Comparison of ENCODE assay signal across 9 cellular contexts in genomic region chr4:84966382-84967291, GRCh38. TPM values are rescaled to one million over a fixed set of nuclear protein-coding genes. Genes with fewer than 3 reads are reported as not detected.
DNase-seq lines count a peak whose midpoint lies in the region; ATAC-seq, FAIRE-seq and TF ChIP-seq lines count a peak whose summit lies in the region.
"Had no signal": no experiment of that assay in that cellular context is flagged by ENCODE, and none has a peak within 500 bp of the region (broad histone marks: within the 10 kb centered on the region; RNA-seq: fewer than 3 reads in every experiment).

TSS of gene WDFY3 (minus strand) at chr4:84966690. CDS start at chr4:84860591, 106,099 bp downstream.

- H3K23me2 ChIP-seq in H9 (ENCODE audit: insufficient read length, low read depth, low read length, poor library complexity, severe bottlenecking): peaks cover 12% of the 10 kb centered on the region

- no peaks in the 10 kb centered on the region for H3K79me1 ChIP-seq in H9 (ENCODE audit: insufficient read depth, low read depth, low read length, poor library complexity, severe bottlenecking)

- H3K27ac ChIP-seq in H9 (ENCODE audit: insufficient read length, low read depth, low read length): no peak within 1 kb of the TSS

- no CpG with 5 or more reads among the region's 60 CpGs for WGBS in H9 (ENCODE audit: extremely low coverage, insufficient read length, low lambda C conversion rate)

- H4K91ac ChIP-seq in H9 (ENCODE audit: insufficient read length, low read depth, low read length): no peak within 1 kb of the TSS

- H3K36me3 Mint-ChIP-seq in H9 (ENCODE audit: insufficient read depth in 1 of 3, low read depth in 3 of 3): peaks cover 0 to 15% (median 5%) of the 10 kb centered on the region in 3 experiments; a peak in 5 of 7 replicates
- H3K36me3 Mint-ChIP-seq in T-helper 17 cell (ENCODE audit: low read depth): peaks cover 6% of the 10 kb centered on the region
- H3K36me3 Mint-ChIP-seq in effector memory CD8-positive, alpha-beta T cell (ENCODE audit: insufficient read depth): no peaks in the 10 kb centered on the region
- H3K36me3 Mint-ChIP-seq in stimulated activated effector memory CD8-positive, alpha-beta T cell treated with anti-CD3 and anti-CD28 coated beads, Interleukin-12 subunit alpha, Interleukin-12 subunit beta, amount 100 ng/mL, for 72 hours: no peaks in the 10 kb centered on the region

- H3T11ph ChIP-seq in H9 (ENCODE audit: low read length): no peak within 1 kb of the TSS

- no peak for FAIRE-seq in GM12892 (lab: Jason Lieb, UNC)

- H4K20me1 ChIP-seq in H9 (ENCODE audit: control insufficient read depth, insufficient read depth, insufficient read length): no peaks in the 10 kb centered on the region

- H3K27ac Mint-ChIP-seq in H9 (peak within 1 kb of the TSS; percentile 98 to 99 (median 98)), T-helper 17 cell (peak within 1 kb of the TSS; percentile 86)
- no peak within 1 kb of the TSS for H3K27ac Mint-ChIP-seq in effector memory CD8-positive, alpha-beta T cell
- no peak within 1 kb of the TSS for H3K27ac Mint-ChIP-seq in stimulated activated effector memory CD8-positive, alpha-beta T cell treated with anti-CD3 and anti-CD28 coated beads, Interleukin-12 subunit alpha, Interleukin-12 subunit beta, amount 100 ng/mL, for 72 hours
- H3K27ac Mint-ChIP-seq: activated naive CD4-positive, alpha-beta T cell treated with anti-CD3 and anti-CD28 coated beads, Interleukin-2, amount 50 U/mL, for 72 hours had no signal

- no peak within 1 kb of the TSS for H2BK12ac ChIP-seq in H9 (ENCODE audit: insufficient read length, low read depth, low read length)

- no peaks in the 10 kb centered on the region for H3K27me3 ChIP-seq in H9 (ENCODE audit: insufficient read depth, low read length)

- TF ChIP-seq POLR2A in GM12892 (IDR thresholded peaks at IDR 0.05; ENCODE audit: low read depth, low read length): no peak

- H3K9me3 Mint-ChIP-seq in H9: peaks cover 0 to 3% of the 10 kb centered on the region in 2 experiments; a peak in 1 of 5 replicates
- H3K9me3 Mint-ChIP-seq in effector memory CD8-positive, alpha-beta T cell: no peaks in the 10 kb centered on the region
- H3K9me3 Mint-ChIP-seq in stimulated activated effector memory CD8-positive, alpha-beta T cell treated with anti-CD3 and anti-CD28 coated beads, Interleukin-12 subunit alpha, Interleukin-12 subunit beta, amount 100 ng/mL, for 72 hours: no peaks in the 10 kb centered on the region
- H3K9me3 Mint-ChIP-seq: activated naive CD4-positive, alpha-beta T cell treated with anti-CD3 and anti-CD28 coated beads, Interleukin-2, amount 50 U/mL, for 72 hours had no signal

- no peak within 1 kb of the TSS for H2BK20ac ChIP-seq in H9 (ENCODE audit: low read depth, low read length, poor library complexity, severe bottlenecking)

- H3K9me3 ChIP-seq in H9 (ENCODE audit: control insufficient read depth, low read depth, low read length) (no peaks in the 10 kb centered on the region), T-helper 17 cell (ENCODE audit: control insufficient read depth, low read length, poor library complexity, severe bottlenecking) (no peaks in the 10 kb centered on the region)

- peaks cover 11% of the 10 kb centered on the region; the same call in 1 of the 2 replicates for H3K79me2 ChIP-seq in H9 (ENCODE audit: insufficient read depth, low read length)

- no peak within 1 kb of the TSS for H2AK5ac ChIP-seq in H9 (ENCODE audit: insufficient read length, low read length)

- H2BK5ac ChIP-seq in H9 (ENCODE audit: insufficient read length, low read length): no peak within 1 kb of the TSS

- H3K4ac ChIP-seq in H9 (ENCODE audit: low read depth, low read length): no peak within 1 kb of the TSS

- peak within 1 kb of the TSS; percentile 55 for H3K9ac ChIP-seq in H9 (ENCODE audit: extremely low read depth, insufficient read length, low read length)

- H3K56ac ChIP-seq in H9 (ENCODE audit: insufficient read length, low read depth, low read length): no peak within 1 kb of the TSS

- H3K4me3 Mint-ChIP-seq in H9 (peak within 1 kb of the TSS; percentile 98), T-helper 17 cell (peak within 1 kb of the TSS; percentile 94)
- H3K4me3 Mint-ChIP-seq in effector memory CD8-positive, alpha-beta T cell: peak within 1 kb of the TSS; percentile 78
- H3K4me3 Mint-ChIP-seq in stimulated activated effector memory CD8-positive, alpha-beta T cell treated with anti-CD3 and anti-CD28 coated beads, Interleukin-12 subunit alpha, Interleukin-12 subunit beta, amount 100 ng/mL, for 72 hours: peak within 1 kb of the TSS; percentile 57

- ATAC-seq in T-helper 17 cell (peak; percentile 70), left lobe of liver (peak; percentile 92)
- peak; percentile 17 for ATAC-seq in effector memory CD8-positive, alpha-beta T cell (replicated peaks)
- peak; percentile 46 for ATAC-seq in stimulated activated effector memory CD8-positive, alpha-beta T cell treated with anti-CD3 and anti-CD28 coated beads, Interleukin-12 subunit alpha, Interleukin-12 subunit beta, amount 100 ng/mL, for 72 hours

- H3K14ac ChIP-seq in H9 (ENCODE audit: insufficient read depth, low read length): peak within 1 kb of the TSS; percentile 94

- no peak within 1 kb of the TSS for H4K5ac ChIP-seq in H9 (ENCODE audit: insufficient read length, low read depth, low read length)

- H2BK15ac ChIP-seq in H9 (ENCODE audit: low read depth, low read length): no peak within 1 kb of the TSS

- no peak within 1 kb of the TSS for H3K23ac ChIP-seq in H9 (ENCODE audit: insufficient read length, low read depth, low read length)

- peak within 1 kb of the TSS; percentile 84 for H3K4me2 ChIP-seq in H9 (ENCODE audit: insufficient read depth, insufficient read length, low read length)

- no peak within 1 kb of the TSS for H2AFZ ChIP-seq in H9 (ENCODE audit: low read length)

- no peak within 1 kb of the TSS for H2BK120ac ChIP-seq in H9 (ENCODE audit: low read depth, low read length, poor library complexity, severe bottlenecking)

- H3K4me1 Mint-ChIP-seq in H9: peaks cover 24 to 43% of the 10 kb centered on the region in 2 experiments
- H3K4me1 Mint-ChIP-seq in T-helper 17 cell: peaks cover 11% of the 10 kb centered on the region
- H3K4me1 Mint-ChIP-seq in effector memory CD8-positive, alpha-beta T cell (ENCODE audit: low read depth in 2 of 2): peaks cover 8% of the 10 kb centered on the region in 2 donors
- H3K4me1 Mint-ChIP-seq in stimulated activated effector memory CD8-positive, alpha-beta T cell treated with anti-CD3 and anti-CD28 coated beads, Interleukin-12 subunit alpha, Interleukin-12 subunit beta, amount 100 ng/mL, for 72 hours: peaks cover 11% of the 10 kb centered on the region

- no peak for TF ChIP-seq CTCF in H9 (conservative IDR thresholded peaks at IDR 0.05)

- no peaks in the 10 kb centered on the region for H3K27me3 Mint-ChIP-seq in H9 (ENCODE audit: low read depth)
- peaks cover 37% of the 10 kb centered on the region for H3K27me3 Mint-ChIP-seq in T-helper 17 cell
- H3K27me3 Mint-ChIP-seq in effector memory CD8-positive, alpha-beta T cell: peaks cover 15 to 30% of the 10 kb centered on the region in 2 donors

- DNase-seq in DMS 273 (lab: John Stamatoyannopoulos, UW; ENCODE audit: unreplicated experiment) (peak; percentile 91), H9 (peak; percentile 90), NCI-H146 treated with DMSO at 0.1 percent for 48 hours (lab: John Stamatoyannopoulos, UW; ENCODE audit: unreplicated experiment) (peak; percentile 37), T-helper 17 cell (no peak), left lobe of liver (ENCODE audit: low spot score) (peak; percentile 82), GM12892 (ENCODE audit: insufficient read length) (no peak)
- no peak for DNase-seq in effector memory CD8-positive, alpha-beta T cell
- DNase-seq in stimulated activated effector memory CD8-positive, alpha-beta T cell treated with anti-CD3 and anti-CD28 coated beads, Interleukin-12 subunit alpha, Interleukin-12 subunit beta, amount 100 ng/mL, for 72 hours (ENCODE audit: low spot score in 2 of 2): no peak

- H4K8ac ChIP-seq in H9 (replicated peaks; ENCODE audit: insufficient read length, low read depth, low read length): no peak within 1 kb of the TSS

- peak within 1 kb of the TSS; percentile 91 for H3K18ac ChIP-seq in H9 (ENCODE audit: insufficient read length, low read depth, low read length)

- no peaks in the 10 kb centered on the region for H3K4me1 ChIP-seq in H9 (ENCODE audit: insufficient read depth, low read length)

RNA-seq across cellular contexts. Expression of gene WDFY3, which starts in this region (rescaled TPM):
- total RNA-seq in H9 (2021): 54.6 and 56.7 TPM in 2 replicates
- total RNA-seq in T-helper 17 cell: 1 to 10 TPM; 2.4 to 2.6 TPM
- total RNA-seq in left lobe of liver: 27.0 TPM
- polyA plus RNA-seq in GM12892 (2012; ENCODE audit: missing spikeins): 0.08 TPM

Comparison
In these comparisons a context has a peak if more than half of its experiments do, and no peak if none do; other contexts are left out.
1. DNase-seq: peak in DMS 273 (single experiment), H9 (single experiment), NCI-H146 treated with DMSO at 0.1 percent for 48 hours (single experiment) and left lobe of liver (single experiment); none in T-helper 17 cell (0 of 3), effector memory CD8-positive, alpha-beta T cell (0 of 3), stimulated activated effector memory CD8-positive, alpha-beta T cell treated with anti-CD3 and anti-CD28 coated beads, Interleukin-12 subunit alpha, Interleukin-12 subunit beta, amount 100 ng/mL, for 72 hours (0 of 2) and GM12892 (single experiment).
2. H3K27ac Mint-ChIP-seq: peak in H9 (3 of 3) and T-helper 17 cell (single experiment); none in effector memory CD8-positive, alpha-beta T cell (0 of 2) and stimulated activated effector memory CD8-positive, alpha-beta T cell treated with anti-CD3 and anti-CD28 coated beads, Interleukin-12 subunit alpha, Interleukin-12 subunit beta, amount 100 ng/mL, for 72 hours (single experiment).
3. ATAC-seq: peak in every context shown above with its lines; median percentile 92 in left lobe of liver; 70 in T-helper 17 cell; 46 in stimulated activated effector memory CD8-positive, alpha-beta T cell treated with anti-CD3 and anti-CD28 coated beads, Interleukin-12 subunit alpha, Interleukin-12 subunit beta, amount 100 ng/mL, for 72 hours; 17 in effector memory CD8-positive, alpha-beta T cell.
4. Peak in every context shown above with its lines, with median percentiles within 50 percentile points of each other: H3K4me3 Mint-ChIP-seq.